In the genomic region with DNA sequence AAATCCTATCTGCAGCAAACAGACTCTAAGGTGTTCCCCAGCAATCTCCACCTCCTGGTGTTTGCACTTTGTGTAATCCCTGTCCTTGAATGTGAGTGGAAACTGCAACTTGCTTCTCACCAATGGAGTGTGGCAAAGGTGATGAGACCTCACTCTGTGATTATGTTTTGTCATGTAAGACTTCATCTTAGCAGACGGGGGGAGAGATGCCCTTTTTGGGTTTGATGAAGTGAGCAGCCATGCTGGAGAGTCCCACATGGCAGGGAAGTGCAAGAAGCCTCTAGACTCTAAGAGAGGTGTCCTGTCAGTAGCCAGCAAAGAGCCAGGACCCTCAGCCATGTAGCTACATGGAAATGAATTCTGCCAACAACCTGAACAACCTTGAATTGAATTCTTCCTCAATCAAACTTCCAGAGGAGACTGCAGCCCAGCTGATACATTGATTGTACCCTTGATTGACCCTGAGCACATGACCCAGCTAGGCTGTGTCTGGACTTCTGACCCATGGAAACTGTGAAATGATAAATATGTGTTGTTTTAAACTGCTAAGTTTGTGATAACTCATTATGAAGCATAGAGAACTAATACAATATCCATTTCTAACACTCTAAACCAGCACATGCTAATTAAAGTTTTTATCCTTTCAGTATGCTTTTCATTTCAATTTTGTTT, we compare ENCODE assay signal across 2 cellular contexts.
TF ChIP-seq lines count a peak whose summit lies in the region.

No MANE protein-coding gene starts in this region.

TF ChIP-seq in A549, 52 proteins besides CTCF, POLR2A, EP300 and RAD21 (continued from another document):
- TF ChIP-seq, protein P1, sequence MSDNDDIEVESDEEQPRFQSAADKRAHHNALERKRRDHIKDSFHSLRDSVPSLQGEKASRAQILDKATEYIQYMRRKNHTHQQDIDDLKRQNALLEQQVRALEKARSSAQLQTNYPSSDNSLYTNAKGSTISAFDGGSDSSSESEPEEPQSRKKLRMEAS (IDR thresholded peaks at IDR 0.05) = no peak
- TF ChIP-seq EHMT2 (IDR thresholded peaks at IDR 0.05; ENCODE audit: low read depth) (no peak), EHF (CRISPR knock-in tag; IDR thresholded peaks at IDR 0.05) (no peak), SREBF2 (IDR thresholded peaks at IDR 0.05) (no peak), HEYL (CRISPR knock-in tag; IDR thresholded peaks at IDR 0.05) (no peak)
- TF ChIP-seq, protein P2, sequence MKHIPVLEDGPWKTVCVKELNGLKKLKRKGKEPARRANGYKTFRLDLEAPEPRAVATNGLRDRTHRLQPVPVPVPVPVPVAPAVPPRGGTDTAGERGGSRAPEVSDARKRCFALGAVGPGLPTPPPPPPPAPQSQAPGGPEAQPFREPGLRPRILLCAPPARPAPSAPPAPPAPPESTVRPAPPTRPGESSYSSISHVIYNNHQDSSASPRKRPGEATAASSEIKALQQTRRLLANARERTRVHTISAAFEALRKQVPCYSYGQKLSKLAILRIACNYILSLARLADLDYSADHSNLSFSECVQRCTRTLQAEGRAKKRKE (CRISPR knock-in tag; IDR thresholded peaks at IDR 0.05; ENCODE audit: low read depth) = no peak

TF ChIP-seq in GM12878, 131 proteins besides CTCF, POLR2A, EP300 and RAD21 (continued from another document):
- no peak for TF ChIP-seq ETV6 (conservative IDR thresholded peaks at IDR 0.05 in 1 of 2, IDR thresholded peaks at IDR 0.05 in 1 of 2; ENCODE audit: borderline replicate concordance in 1 of 2, low read depth in 1 of 2)
- TF ChIP-seq RUNX3 (IDR thresholded peaks at IDR 0.05; ENCODE audit: low read length) = no peak
- TF ChIP-seq, protein P3, sequence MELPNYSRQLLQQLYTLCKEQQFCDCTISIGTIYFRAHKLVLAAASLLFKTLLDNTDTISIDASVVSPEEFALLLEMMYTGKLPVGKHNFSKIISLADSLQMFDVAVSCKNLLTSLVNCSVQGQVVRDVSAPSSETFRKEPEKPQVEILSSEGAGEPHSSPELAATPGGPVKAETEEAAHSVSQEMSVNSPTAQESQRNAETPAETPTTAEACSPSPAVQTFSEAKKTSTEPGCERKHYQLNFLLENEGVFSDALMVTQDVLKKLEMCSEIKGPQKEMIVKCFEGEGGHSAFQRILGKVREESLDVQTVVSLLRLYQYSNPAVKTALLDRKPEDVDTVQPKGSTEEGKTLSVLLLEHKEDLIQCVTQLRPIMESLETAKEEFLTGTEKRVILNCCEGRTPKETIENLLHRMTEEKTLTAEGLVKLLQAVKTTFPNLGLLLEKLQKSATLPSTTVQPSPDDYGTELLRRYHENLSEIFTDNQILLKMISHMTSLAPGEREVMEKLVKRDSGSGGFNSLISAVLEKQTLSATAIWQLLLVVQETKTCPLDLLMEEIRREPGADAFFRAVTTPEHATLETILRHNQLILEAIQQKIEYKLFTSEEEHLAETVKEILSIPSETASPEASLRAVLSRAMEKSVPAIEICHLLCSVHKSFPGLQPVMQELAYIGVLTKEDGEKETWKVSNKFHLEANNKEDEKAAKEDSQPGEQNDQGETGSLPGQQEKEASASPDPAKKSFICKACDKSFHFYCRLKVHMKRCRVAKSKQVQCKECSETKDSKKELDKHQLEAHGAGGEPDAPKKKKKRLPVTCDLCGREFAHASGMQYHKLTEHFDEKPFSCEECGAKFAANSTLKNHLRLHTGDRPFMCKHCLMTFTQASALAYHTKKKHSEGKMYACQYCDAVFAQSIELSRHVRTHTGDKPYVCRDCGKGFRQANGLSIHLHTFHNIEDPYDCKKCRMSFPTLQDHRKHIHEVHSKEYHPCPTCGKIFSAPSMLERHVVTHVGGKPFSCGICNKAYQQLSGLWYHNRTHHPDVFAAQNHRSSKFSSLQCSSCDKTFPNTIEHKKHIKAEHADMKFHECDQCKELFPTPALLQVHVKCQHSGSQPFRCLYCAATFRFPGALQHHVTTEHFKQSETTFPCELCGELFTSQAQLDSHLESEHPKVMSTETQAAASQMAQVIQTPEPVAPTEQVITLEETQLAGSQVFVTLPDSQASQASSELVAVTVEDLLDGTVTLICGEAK (IDR thresholded peaks at IDR 0.05; ENCODE audit: borderline replicate concordance) = no peak
- no peak for TF ChIP-seq CEBPB (IDR thresholded peaks at IDR 0.05; ENCODE audit: borderline replicate concordance in 1 of 2, low read depth in 2 of 2, low read length in 2 of 2)
- TF ChIP-seq CBX3 (IDR thresholded peaks at IDR 0.05; ENCODE audit: borderline replicate concordance, low read depth) = no peak
- TF ChIP-seq, protein P4, sequence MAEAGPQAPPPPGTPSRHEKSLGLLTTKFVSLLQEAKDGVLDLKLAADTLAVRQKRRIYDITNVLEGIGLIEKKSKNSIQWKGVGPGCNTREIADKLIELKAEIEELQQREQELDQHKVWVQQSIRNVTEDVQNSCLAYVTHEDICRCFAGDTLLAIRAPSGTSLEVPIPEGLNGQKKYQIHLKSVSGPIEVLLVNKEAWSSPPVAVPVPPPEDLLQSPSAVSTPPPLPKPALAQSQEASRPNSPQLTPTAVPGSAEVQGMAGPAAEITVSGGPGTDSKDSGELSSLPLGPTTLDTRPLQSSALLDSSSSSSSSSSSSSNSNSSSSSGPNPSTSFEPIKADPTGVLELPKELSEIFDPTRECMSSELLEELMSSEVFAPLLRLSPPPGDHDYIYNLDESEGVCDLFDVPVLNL (IDR thresholded peaks at IDR 0.05; ENCODE audit: low read depth, low read length) = no peak
- TF ChIP-seq SREBF2 (IDR thresholded peaks at IDR 0.05; ENCODE audit: low read length) = no peak
- no peak for TF ChIP-seq RFX5 (IDR thresholded peaks at IDR 0.05; ENCODE audit: low read depth, low read length)
- TF ChIP-seq MTA3 (IDR thresholded peaks at IDR 0.05; ENCODE audit: borderline replicate concordance, low read length) = no peak
TF ChIP-seq in GM12878: peak in this region for 0.
